14 cellular contexts compared by ENCODE assay signal in genomic region chr12:47962198-47962597, GRCh38. TPM values are rescaled to one million over a fixed set of nuclear protein-coding genes. Genes with fewer than 3 reads are reported as not detected.
DNase-seq lines count a peak whose midpoint lies in the region; ATAC-seq and TF ChIP-seq lines count a peak whose summit lies in the region.
"Had no signal": no experiment of that assay in that cellular context is flagged by ENCODE, and none has a peak within 500 bp of the region (broad histone marks: within the 10 kb centered on the region; RNA-seq: fewer than 3 reads in every experiment).

No MANE protein-coding gene starts in this region.

- H3K4me1 ChIP-seq in parathyroid adenoma = peaks cover 8% of the 10 kb centered on the region
- H3K4me1 ChIP-seq in vagina = no peaks in the 10 kb centered on the region

- POLR2A ChIA-PET in activated naive CD8-positive, alpha-beta T cell treated with anti-CD3 and anti-CD28 coated beads, Interleukin-2, amount 10 ng/mL, durations not matched to agents 7 days and 5 days (lab: Charles Lee) = no interaction called here

- TF ChIP-seq POLR2A in vagina (IDR thresholded peaks at IDR 0.05) = no peak

- H3K4me3 ChIP-seq in parathyroid adenoma (ENCODE audit: low read depth, low read length) = no peak overlapping the region
- no peak overlapping the region for H3K4me3 ChIP-seq in vagina
- H3K4me3 ChIP-seq in dorsolateral prefrontal cortex = no peak overlapping the region

- H3K9me3 ChIP-seq in parathyroid adenoma (ENCODE audit: control insufficient read depth, low read length) (no peaks in the 10 kb centered on the region), vagina (no peaks in the 10 kb centered on the region)

- TF ChIP-seq CTCF in natural killer cell (IDR thresholded peaks at IDR 0.05) (no peak), parathyroid adenoma (IDR thresholded peaks at IDR 0.05) (no peak), vagina (IDR thresholded peaks at IDR 0.05) (no peak), dorsolateral prefrontal cortex (IDR thresholded peaks at IDR 0.05 in 54 of 56, conservative IDR thresholded peaks at IDR 0.05 in 2 of 56; ENCODE audit: low read depth in 1 of 56, partially characterized antibody in 56 of 56) (no peak)

- H3K4me3 Mint-ChIP-seq in activated naive CD8-positive, alpha-beta T cell treated with anti-CD3 and anti-CD28 coated beads, Interleukin-2, amount 10 ng/mL, durations not matched to agents 7 days and 5 days = peak overlapping the region; percentile 26
- H3K4me3 Mint-ChIP-seq in activated naive CD8-positive, alpha-beta T cell treated with anti-CD3 and anti-CD28 coated beads, Interleukin-2, amount 50 U/mL, for 24 hours = no peak overlapping the region
- peak overlapping the region; percentile 98 for H3K4me3 Mint-ChIP-seq in natural killer cell

- H3K27ac Mint-ChIP-seq in activated naive CD8-positive, alpha-beta T cell treated with anti-CD3 and anti-CD28 coated beads, Interleukin-2, amount 10 ng/mL, durations not matched to agents 7 days and 5 days = no peak overlapping the region
- no peak overlapping the region for H3K27ac Mint-ChIP-seq in activated naive CD8-positive, alpha-beta T cell treated with anti-CD3 and anti-CD28 coated beads, Interleukin-2, amount 50 U/mL, for 24 hours
- no peak overlapping the region for H3K27ac Mint-ChIP-seq in natural killer cell
- H3K27ac Mint-ChIP-seq: GM23338, H9 had no signal

- H3K27me3 Mint-ChIP-seq in activated naive CD8-positive, alpha-beta T cell treated with anti-CD3 and anti-CD28 coated beads, Interleukin-2, amount 10 ng/mL, durations not matched to agents 7 days and 5 days = peaks cover 27% of the 10 kb centered on the region
- H3K27me3 Mint-ChIP-seq in activated naive CD8-positive, alpha-beta T cell treated with anti-CD3 and anti-CD28 coated beads, Interleukin-2, amount 50 U/mL, for 24 hours = peaks cover 24% of the 10 kb centered on the region
- H3K27me3 Mint-ChIP-seq in natural killer cell (ENCODE audit: low read depth in 2 of 2) = peaks cover 0 to 12% of the 10 kb centered on the region in 2 donors

- H3K4me1 Mint-ChIP-seq in activated naive CD8-positive, alpha-beta T cell treated with anti-CD3 and anti-CD28 coated beads, Interleukin-2, amount 10 ng/mL, durations not matched to agents 7 days and 5 days = peaks cover 25% of the 10 kb centered on the region
- H3K4me1 Mint-ChIP-seq in activated naive CD8-positive, alpha-beta T cell treated with anti-CD3 and anti-CD28 coated beads, Interleukin-2, amount 50 U/mL, for 24 hours = peaks cover 33% of the 10 kb centered on the region
- peaks cover 23 to 41% of the 10 kb centered on the region in 2 donors for H3K4me1 Mint-ChIP-seq in natural killer cell

- no peak for ATAC-seq in activated naive CD8-positive, alpha-beta T cell treated with anti-CD3 and anti-CD28 coated beads, Interleukin-2, amount 10 ng/mL, durations not matched to agents 7 days and 5 days (ENCODE audit: low read depth)
- no peak for ATAC-seq in activated naive CD8-positive, alpha-beta T cell treated with anti-CD3 and anti-CD28 coated beads, Interleukin-2, amount 50 U/mL, for 24 hours
- no peak for ATAC-seq in natural killer cell
- ATAC-seq in GM21737 (IDR thresholded peaks at IDR 0.05; ENCODE audit: unreplicated experiment) = no peak

- peak overlapping the region; percentile 98 for H2AFZ ChIP-seq in parathyroid adenoma

- H3K79me2 ChIP-seq in parathyroid adenoma = no peaks in the 10 kb centered on the region

- no peaks in the 10 kb centered on the region for H3K27me3 ChIP-seq in parathyroid adenoma (ENCODE audit: control insufficient read depth, insufficient read depth, low read length)
- no peaks in the 10 kb centered on the region for H3K27me3 ChIP-seq in vagina
- peaks cover 0 to 30% (median 0%) of the 10 kb centered on the region in 45 donors for H3K27me3 ChIP-seq in dorsolateral prefrontal cortex

- H3K4me2 ChIP-seq in parathyroid adenoma (ENCODE audit: low read length) = peak overlapping the region; percentile 42

- H3K9me3 Mint-ChIP-seq in activated naive CD8-positive, alpha-beta T cell treated with anti-CD3 and anti-CD28 coated beads, Interleukin-2, amount 10 ng/mL, durations not matched to agents 7 days and 5 days = peaks cover 3% of the 10 kb centered on the region
- peaks cover 3% of the 10 kb centered on the region for H3K9me3 Mint-ChIP-seq in activated naive CD8-positive, alpha-beta T cell treated with anti-CD3 and anti-CD28 coated beads, Interleukin-2, amount 50 U/mL, for 24 hours
- H3K9me3 Mint-ChIP-seq in natural killer cell = no peaks in the 10 kb centered on the region

- H3K36me3 ChIP-seq in parathyroid adenoma (ENCODE audit: control insufficient read depth, insufficient read depth, low read length) = no peaks in the 10 kb centered on the region
- no peaks in the 10 kb centered on the region for H3K36me3 ChIP-seq in vagina

- H3K9ac ChIP-seq in parathyroid adenoma = no peak overlapping the region

- H3K36me3 Mint-ChIP-seq in activated naive CD8-positive, alpha-beta T cell treated with anti-CD3 and anti-CD28 coated beads, Interleukin-2, amount 10 ng/mL, durations not matched to agents 7 days and 5 days = peaks cover 24% of the 10 kb centered on the region
- peaks cover 30% of the 10 kb centered on the region for H3K36me3 Mint-ChIP-seq in activated naive CD8-positive, alpha-beta T cell treated with anti-CD3 and anti-CD28 coated beads, Interleukin-2, amount 50 U/mL, for 24 hours (ENCODE audit: low read depth)
- no peaks in the 10 kb centered on the region for H3K36me3 Mint-ChIP-seq in natural killer cell
- H3K36me3 Mint-ChIP-seq: IgD-negative memory B cell had no signal

- intact Hi-C loops in natural killer cell (cut with micrococcal nuclease) = loop anchor here (5.0 kb wide), 1 partner anchor 245 kb away; no protein-coding TSS in a partner anchor
- intact Hi-C loops in vagina (cut with DNase I) = no loop called here
- intact Hi-C loops in dorsolateral prefrontal cortex (cut with DNase I) = loop anchor here in 1 of 2 donors (2.0 to 10.0 kb wide), 3 partner anchors 197 to 245 kb away; partner anchors contain the start of gene CCDC184

- no peak for DNase-seq in activated naive CD8-positive, alpha-beta T cell treated with anti-CD3 and anti-CD28 coated beads, Interleukin-2, amount 10 ng/mL, durations not matched to agents 7 days and 5 days
- no peak for DNase-seq in activated naive CD8-positive, alpha-beta T cell treated with anti-CD3 and anti-CD28 coated beads, Interleukin-2, amount 50 U/mL, for 24 hours
- DNase-seq in natural killer cell (no peak), GM19240 (ENCODE audit: insufficient read length, low spot score) (no peak), vagina (ENCODE audit: extremely low spot score in 2 of 2) (no peak), dorsolateral prefrontal cortex (no peak)
- DNase-seq: DMS53, GF-D8, H9 had no signal

- no peak overlapping the region for H3K27ac ChIP-seq in parathyroid adenoma
- H3K27ac ChIP-seq in vagina = no peak overlapping the region
- no peak overlapping the region for H3K27ac ChIP-seq in dorsolateral prefrontal cortex
- H3K27ac ChIP-seq: 22Rv1 had no signal

RNA-seq across cellular contexts. Expression of gene TMEM106C, which starts 1.2 kb away (rescaled TPM):
- total RNA-seq in activated naive CD8-positive, alpha-beta T cell treated with anti-CD3 and anti-CD28 coated beads, Interleukin-2, amount 10 ng/mL, durations not matched to agents 7 days and 5 days = 100 to 1,000 TPM; 111 to 115 TPM
- total RNA-seq in natural killer cell (10 to 100 TPM; 19.1 to 26.2 (median 22.5) TPM), vagina (25.3 TPM), dorsolateral prefrontal cortex (10 to 100 TPM; 21.4 to 75.3 (median 46.1) TPM)

RNA-seq across cellular contexts. Expression of gene COL2A1, which starts 42.1 kb away (rescaled TPM):
- not detected for total RNA-seq in activated naive CD8-positive, alpha-beta T cell treated with anti-CD3 and anti-CD28 coated beads, Interleukin-2, amount 10 ng/mL, durations not matched to agents 7 days and 5 days
- total RNA-seq in natural killer cell = not detected
- total RNA-seq in vagina = not detected
- 1 to 10 TPM in 13 of 120 experiments, under 1 TPM in 73, not detected in 34; 0.10 to 1.8 (median 0.35) TPM for total RNA-seq in dorsolateral prefrontal cortex

RNA-seq across cellular contexts. Expression of gene VDR, which starts 57.4 kb away (rescaled TPM):
- total RNA-seq in activated naive CD8-positive, alpha-beta T cell treated with anti-CD3 and anti-CD28 coated beads, Interleukin-2, amount 10 ng/mL, durations not matched to agents 7 days and 5 days = 10 to 100 TPM; 13.9 to 14.3 TPM
- total RNA-seq in natural killer cell (1 to 10 TPM; 1.1 to 2.5 (median 1.6) TPM), vagina (23.6 TPM), dorsolateral prefrontal cortex (1 to 10 TPM in 18 of 120 experiments, under 1 TPM in 96, not detected in 6; 0.12 to 2.9 (median 0.42) TPM)
